8 cellular contexts compared by ENCODE assay signal in genomic region chr19:13794388-13794751, GRCh38. TPM values are rescaled to one million over a fixed set of nuclear protein-coding genes. Genes with fewer than 3 reads are reported as not detected.
DNase-seq lines count a peak whose midpoint lies in the region; ATAC-seq and TF ChIP-seq lines count a peak whose summit lies in the region.

No MANE protein-coding gene starts in this region.

- H3K9me3 ChIP-seq in OCI-LY1 (ENCODE audit: low read length) (no peaks in the 10 kb centered on the region), mesenchymal stem cell (ENCODE audit: control insufficient read depth, low read length) (no peaks in the 10 kb centered on the region)

- no peaks in the 10 kb centered on the region for H3K9me2 ChIP-seq in OCI-LY1 (ENCODE audit: low read depth, low read length)

- H3K27ac ChIP-seq in OCI-LY1 (ENCODE audit: low read depth, low read length, poor library complexity, severe bottlenecking) (no peak overlapping the region), mesenchymal stem cell (ENCODE audit: low read length, poor library complexity, severe bottlenecking) (peak overlapping the region; percentile 76), urinary bladder (ENCODE audit: low read depth) (no peak overlapping the region)

- no peaks in the 10 kb centered on the region for H3K36me3 ChIP-seq in OCI-LY1 (ENCODE audit: insufficient read depth, low read length)
- H3K36me3 ChIP-seq in mesenchymal stem cell (ENCODE audit: control insufficient read depth in 1 of 2, insufficient read depth in 2 of 2, low read depth in 1 of 2, low read length in 2 of 2) = peaks cover 0 to 5% of the 10 kb centered on the region in 2 experiments
- H3K36me3 ChIP-seq in urinary bladder (ENCODE audit: insufficient read depth) = no peaks in the 10 kb centered on the region

- H3K4me1 ChIP-seq in OCI-LY1 (ENCODE audit: insufficient read depth, low read length, severe bottlenecking) = peaks cover 19% of the 10 kb centered on the region
- H3K4me1 ChIP-seq in mesenchymal stem cell (ENCODE audit: control insufficient read depth, insufficient read depth, low read depth, low read length) = peaks cover 10% of the 10 kb centered on the region
- no peaks in the 10 kb centered on the region for H3K4me1 ChIP-seq in urinary bladder (ENCODE audit: insufficient read depth)

- H2BK15ac ChIP-seq in mesenchymal stem cell (ENCODE audit: low read depth, poor library complexity, severe bottlenecking) = peak overlapping the region; percentile 77

- no peak for TF ChIP-seq CTCF in OCI-LY1 (IDR thresholded peaks at IDR 0.05; ENCODE audit: low read length)

- H4K8ac ChIP-seq in mesenchymal stem cell (ENCODE audit: low read length) = no peak overlapping the region

- no peaks in the 10 kb centered on the region for H4K20me1 ChIP-seq in OCI-LY1 (ENCODE audit: insufficient read depth, low read length)

- H3K27me3 Mint-ChIP-seq in dendritic cell treated with granulocyte-macrophage colony-stimulating factor and Interleukin-4, amounts not matched to agents 40 ng/mL and 50 ng/mL, for 4 days = no peaks in the 10 kb centered on the region

- H3K79me1 ChIP-seq in mesenchymal stem cell (replicated peaks; ENCODE audit: low read length, poor library complexity, severe bottlenecking) = peaks cover 12% of the 10 kb centered on the region

- peaks cover 50% of the 10 kb centered on the region for H3K4me1 Mint-ChIP-seq in dendritic cell treated with granulocyte-macrophage colony-stimulating factor and Interleukin-4, amounts not matched to agents 40 ng/mL and 50 ng/mL, for 4 days (ENCODE audit: low read depth)

- ATAC-seq in GM19035 (IDR thresholded peaks at IDR 0.05; ENCODE audit: unreplicated experiment) = no peak

- H3K27ac Mint-ChIP-seq in dendritic cell treated with granulocyte-macrophage colony-stimulating factor and Interleukin-4, amounts not matched to agents 40 ng/mL and 50 ng/mL, for 4 days = peak overlapping the region; percentile 96

- H3K27me3 ChIP-seq in OCI-LY1 (ENCODE audit: insufficient read depth, low read length) = no peaks in the 10 kb centered on the region
- no peaks in the 10 kb centered on the region for H3K27me3 ChIP-seq in mesenchymal stem cell (ENCODE audit: control insufficient read depth in 1 of 2, insufficient read depth in 1 of 2, low read length in 2 of 2)

- intact Hi-C loops in dendritic cell treated with granulocyte-macrophage colony-stimulating factor and Interleukin-4, amounts not matched to agents 40 ng/mL and 50 ng/mL, for 4 days (cut with micrococcal nuclease) = no loop called here

- no peak overlapping the region for H2BK5ac ChIP-seq in mesenchymal stem cell (ENCODE audit: low read depth, low read length, poor library complexity, severe bottlenecking)

- H3K23ac ChIP-seq in mesenchymal stem cell (ENCODE audit: low read length in 2 of 2) = no peak overlapping the region

- WGBS in mesenchymal stem cell = 59% methylated on average over 10 of the region's 10 CpGs
- WGBS in urinary bladder = 3% methylated on average over 10 of the region's 10 CpGs

- peak overlapping the region; percentile 80 for H3K4me2 ChIP-seq in OCI-LY1 (ENCODE audit: low read length)
- H3K4me2 ChIP-seq in mesenchymal stem cell (ENCODE audit: low read length, poor library complexity, severe bottlenecking) = peak overlapping the region; percentile 80

- H3K4ac ChIP-seq in mesenchymal stem cell (ENCODE audit: low read depth in 1 of 2, low read length in 2 of 2) = no peak overlapping the region

- peak overlapping the region; percentile 79 for H2BK120ac ChIP-seq in mesenchymal stem cell (ENCODE audit: low read depth, low read length)

- H3F3A ChIP-seq in OCI-LY1 (ENCODE audit: insufficient read depth, low read length) = no peaks in the 10 kb centered on the region

- peaks cover 8% of the 10 kb centered on the region for H3K36me3 Mint-ChIP-seq in dendritic cell treated with granulocyte-macrophage colony-stimulating factor and Interleukin-4, amounts not matched to agents 40 ng/mL and 50 ng/mL, for 4 days (ENCODE audit: low read depth)

- H4K91ac ChIP-seq in mesenchymal stem cell (ENCODE audit: low read length) = no peak overlapping the region

- no peak overlapping the region for H2AK5ac ChIP-seq in mesenchymal stem cell (ENCODE audit: low read length, severe bottlenecking)

- no peak overlapping the region for H2AFZ ChIP-seq in OCI-LY1 (ENCODE audit: low read length)
- H2AFZ ChIP-seq in mesenchymal stem cell (ENCODE audit: low read depth, low read length) = no peak overlapping the region

- H3K18ac ChIP-seq in mesenchymal stem cell (ENCODE audit: low read depth in 1 of 2, low read length in 2 of 2) = peak overlapping the region; percentile 83 to 94

- H3K9ac ChIP-seq in OCI-LY1 (ENCODE audit: low read length) (peak overlapping the region; percentile 47; the same call in 1 of the 2 replicates), mesenchymal stem cell (ENCODE audit: low read length) (peak overlapping the region; percentile 98)

- H3K4me3 ChIP-seq in OCI-LY1 (ENCODE audit: low read depth, low read length, poor library complexity, severe bottlenecking) = peak overlapping the region; percentile 66
- H3K4me3 ChIP-seq in mesenchymal stem cell (ENCODE audit: insufficient read depth in 1 of 2, low read depth in 1 of 2, low read length in 2 of 2) = peak overlapping the region; percentile 94 to 95
- peak overlapping the region; percentile 61 for H3K4me3 ChIP-seq in urinary bladder (ENCODE audit: low read depth, low read length)

- no peaks in the 10 kb centered on the region for H3K9me3 Mint-ChIP-seq in dendritic cell treated with granulocyte-macrophage colony-stimulating factor and Interleukin-4, amounts not matched to agents 40 ng/mL and 50 ng/mL, for 4 days

- H3K14ac ChIP-seq in mesenchymal stem cell (ENCODE audit: low read length in 2 of 2) = no peak overlapping the region

- no peaks in the 10 kb centered on the region for H3K79me2 ChIP-seq in OCI-LY1 (ENCODE audit: insufficient read depth, low read length)

- peak overlapping the region; percentile 100 for H3K4me3 Mint-ChIP-seq in dendritic cell treated with granulocyte-macrophage colony-stimulating factor and Interleukin-4, amounts not matched to agents 40 ng/mL and 50 ng/mL, for 4 days

- peak overlapping the region in 1 of 2 experiments; percentile 50 for H2BK12ac ChIP-seq in mesenchymal stem cell (ENCODE audit: low read length in 2 of 2)

- peak; percentile 88 for DNase-seq in GM04504 (ENCODE audit: low read depth)
- peak; percentile 94 for DNase-seq in mesenchymal stem cell
- DNase-seq in KG1 (lab: John Stamatoyannopoulos, UW) = no peak
- DNase-seq in iPS-NIHi11 (ENCODE audit: low spot score) = no peak

RNA-seq across cellular contexts. Expression of gene ZSWIM4, which starts 0.9 kb away (rescaled TPM):
- 6.3 TPM for polyA plus RNA-seq in mesenchymal stem cell (2013, experiment 1 of 2)
- 6.2 TPM for polyA plus RNA-seq in mesenchymal stem cell (2013, experiment 2 of 2)
- total RNA-seq in urinary bladder = 2.5 TPM
- 2.2 TPM for polyA plus RNA-seq in urinary bladder

RNA-seq across cellular contexts. Expression of gene C19orf53, which starts 20.1 kb away (rescaled TPM):
- polyA plus RNA-seq in mesenchymal stem cell (2013, experiment 1 of 2) = 327 TPM
- 323 TPM for polyA plus RNA-seq in mesenchymal stem cell (2013, experiment 2 of 2)
- total RNA-seq in urinary bladder = 22.6 TPM
- 156 TPM for polyA plus RNA-seq in urinary bladder

RNA-seq across cellular contexts. Expression of gene MRI1, which starts 30.0 kb away (rescaled TPM):
- polyA plus RNA-seq in mesenchymal stem cell (2013, experiment 1 of 2) = 26.1 TPM
- 24.1 TPM for polyA plus RNA-seq in mesenchymal stem cell (2013, experiment 2 of 2)
- total RNA-seq in urinary bladder = 23.3 TPM
- polyA plus RNA-seq in urinary bladder = 38.1 TPM

Comparison
In these comparisons a context has a peak if more than half of its experiments do, and no peak if none do; other contexts are left out.
1. DNase-seq: peak in GM04504 (single experiment) and mesenchymal stem cell (single experiment); none in KG1 (single experiment) and iPS-NIHi11 (single experiment).
2. Peak in every context shown above with its lines, with median percentiles within 50 percentile points of each other: H3K4me3 ChIP-seq.